In the genomic region with DNA sequence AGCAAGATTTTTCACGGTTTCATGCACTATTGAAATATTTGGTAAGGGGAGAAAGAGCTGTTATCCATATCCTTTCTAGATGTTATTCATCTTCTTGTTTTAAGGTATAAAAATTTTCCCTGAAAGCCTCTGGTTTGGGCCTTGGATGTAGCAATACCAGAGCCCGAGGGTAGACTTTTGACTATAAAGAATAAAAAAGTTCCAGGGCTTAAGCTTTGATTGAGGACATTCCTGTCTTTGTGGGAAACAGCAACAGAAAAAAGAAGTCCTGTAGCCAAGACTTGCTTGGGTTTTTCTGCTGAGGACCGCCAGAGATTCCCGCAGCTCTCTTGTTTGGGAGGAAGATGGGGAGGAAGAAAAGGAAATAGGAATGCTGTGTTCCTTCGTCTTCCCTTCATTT, we compare ENCODE assay signal across 25 cellular contexts.
"Had no signal": no experiment of that assay in that cellular context is flagged by ENCODE, and none has a peak within 500 bp of the region (broad histone marks: within the 10 kb centered on the region; RNA-seq: fewer than 3 reads in every experiment).

No MANE protein-coding gene starts in this region.

- DNase-seq: cortex of kidney; effector memory CD8-positive, alpha-beta T cell; foreskin melanocyte; kidney; midbrain; naive thymus-derived CD4-positive, alpha-beta T cell; right lobe of liver; small intestine; stimulated activated CD4-positive, alpha-beta T cell treated with anti-CD3 and anti-CD28 coated beads, Interleukin-12 subunit alpha, Interleukin-12 subunit beta, amount 100 ng/mL, for 4 hours; stimulated activated CD4-positive, alpha-beta T cell treated with anti-CD3 and anti-CD28 coated beads, Interleukin-1b, Interleukin-23, amount 100 ng/mL, for 48 hours; stimulated activated CD4-positive, alpha-beta T cell treated with anti-CD3 and anti-CD28 coated beads, Interleukin-4, amount 100 ng/mL, for 1 hour; stimulated activated CD8-positive, alpha-beta memory T cell treated with anti-CD3 and anti-CD28 coated beads, Interleukin-4, amount 100 ng/mL, for 48 hours; stimulated activated naive CD4-positive, alpha-beta T cell; stimulated activated naive CD8-positive, alpha-beta T cell treated with anti-CD3 and anti-CD28 coated beads, Interleukin-15, amount 100 ng/mL, for 72 hours; transverse colon; upper lobe of right lung; uterus had no signal

- ATAC-seq: effector memory CD8-positive, alpha-beta T cell; esophagus mucosa; left lobe of liver; naive thymus-derived CD4-positive, alpha-beta T cell; right lobe of liver; stimulated activated naive CD8-positive, alpha-beta T cell treated with anti-CD3 and anti-CD28 coated beads, Interleukin-15, amount 100 ng/mL, for 72 hours; upper lobe of right lung had no signal

- H3K4me2 ChIP-seq: neural progenitor cell had no signal

- H3K27me3 Mint-ChIP-seq: effector memory CD8-positive, alpha-beta T cell; progenitor cell of endocrine pancreas; stimulated activated naive CD8-positive, alpha-beta T cell treated with anti-CD3 and anti-CD28 coated beads, Interleukin-15, amount 100 ng/mL, for 72 hours had no signal

- H3K79me2 ChIP-seq: parathyroid adenoma had no signal

- H3K27ac Mint-ChIP-seq: effector memory CD8-positive, alpha-beta T cell; naive thymus-derived CD4-positive, alpha-beta T cell; nephron; neural progenitor cell; progenitor cell of endocrine pancreas; stimulated activated naive CD8-positive, alpha-beta T cell treated with anti-CD3 and anti-CD28 coated beads, Interleukin-15, amount 100 ng/mL, for 72 hours had no signal

- H3K9ac ChIP-seq: neural progenitor cell, parathyroid adenoma had no signal

- H3K4me3 ChIP-seq: neural progenitor cell, right lobe of liver, suprapubic skin, transverse colon, upper lobe of right lung, uterus had no signal

- H3K4me1 Mint-ChIP-seq: naive thymus-derived CD4-positive, alpha-beta T cell; nephron; neural progenitor cell; stimulated activated naive CD8-positive, alpha-beta T cell treated with anti-CD3 and anti-CD28 coated beads, Interleukin-15, amount 100 ng/mL, for 72 hours had no signal

- H3K4me1 ChIP-seq: neural progenitor cell, parathyroid adenoma, right lobe of liver, suprapubic skin, transverse colon, upper lobe of right lung, uterus had no signal

- H3K27ac ChIP-seq: epithelial cell of prostate, neural progenitor cell, parathyroid adenoma, right lobe of liver, suprapubic skin, transverse colon, upper lobe of right lung, uterus had no signal

- H3K36me3 ChIP-seq: neural progenitor cell, right lobe of liver, suprapubic skin, transverse colon, upper lobe of right lung, uterus had no signal

- H3K4me3 Mint-ChIP-seq: effector memory CD8-positive, alpha-beta T cell; naive thymus-derived CD4-positive, alpha-beta T cell; nephron; neural progenitor cell; stimulated activated naive CD8-positive, alpha-beta T cell treated with anti-CD3 and anti-CD28 coated beads, Interleukin-15, amount 100 ng/mL, for 72 hours had no signal

- H2AFZ ChIP-seq: neural progenitor cell, parathyroid adenoma had no signal

- H3K9me3 Mint-ChIP-seq: nephron, neural progenitor cell had no signal

- H3K27me3 ChIP-seq: neural progenitor cell, right lobe of liver, suprapubic skin, transverse colon, upper lobe of right lung, uterus had no signal

- H3K9me3 ChIP-seq: right lobe of liver, suprapubic skin, transverse colon, upper lobe of right lung, uterus had no signal

- H3K36me3 Mint-ChIP-seq: naive thymus-derived CD4-positive, alpha-beta T cell had no signal
